13 cellular contexts compared by ENCODE assay signal in genomic region chr2:118442949-118443348, GRCh38.
A peak's percentile ranks its signal among the peaks of the same experiment; 100 is the strongest.
DNase-seq lines count a peak whose midpoint lies in the region; TF ChIP-seq lines count a peak whose summit lies in the region.
"Had no signal": no experiment of that assay in that cellular context is flagged by ENCODE, and none has a peak within 500 bp of the region (broad histone marks: within the 10 kb centered on the region; RNA-seq: fewer than 3 reads in every experiment).

No MANE protein-coding gene starts in this region.

- intact Hi-C loops in vagina (cut with DNase I), result no loop called here

- peak; percentile 15 for DNase-seq in M059J (ENCODE audit: low read depth)
- DNase-seq in NCI-H69 (lab: John Stamatoyannopoulos, UW), result peak; percentile 86
- peak; percentile 14 for DNase-seq in astrocyte of the hippocampus (ENCODE audit: low read depth, low spot score)
- peak; percentile 6 for DNase-seq in pons (ENCODE audit: low spot score)
- no peak for DNase-seq in COLO668 (lab: John Stamatoyannopoulos, UW; ENCODE audit: unreplicated experiment)
- no peak for DNase-seq in GM10266 (ENCODE audit: extremely low spot score)
- DNase-seq in vagina (ENCODE audit: extremely low spot score in 2 of 2), result no peak
- DNase-seq: BE2C; CD8-positive, alpha-beta T cell; DMS153; H9; Karpas-422; NCI-H187 treated with DMSO at 0.1 percent for 48 hours had no signal

- no peak for TF ChIP-seq POLR2A in vagina (IDR thresholded peaks at IDR 0.05)

- H3K4me3 ChIP-seq in vagina, result no peak overlapping the region

- TF ChIP-seq CTCF in GM10266 (IDR thresholded peaks at IDR 0.05; ENCODE audit: control insufficient read depth, insufficient read depth, low read depth, missing control alignments), result no peak
- TF ChIP-seq CTCF in vagina (IDR thresholded peaks at IDR 0.05), result no peak

- H3K9me3 ChIP-seq in vagina, result no peaks in the 10 kb centered on the region
- H3K9me3 ChIP-seq: BE2C had no signal

- no peaks in the 10 kb centered on the region for H3K36me3 ChIP-seq in vagina
- H3K36me3 ChIP-seq: BE2C had no signal

- H3K4me1 ChIP-seq in vagina, result no peaks in the 10 kb centered on the region
- H3K4me1 ChIP-seq: BE2C had no signal

- no peak overlapping the region for H3K27ac ChIP-seq in vagina

- no peaks in the 10 kb centered on the region for H3K27me3 ChIP-seq in vagina
- H3K27me3 ChIP-seq: BE2C had no signal

Comparison
In these comparisons a context has a peak if more than half of its experiments do, and no peak if none do; other contexts are left out.
1. DNase-seq: peak in M059J (single experiment), NCI-H69 (single experiment), astrocyte of the hippocampus (single experiment) and pons (single experiment); none in COLO668 (single experiment), GM10266 (single experiment) and vagina (0 of 2).